In genomic region chr10:122298598-122299301, GRCh38 we compare ENCODE assay signal across 9 cellular contexts. TPM values are rescaled to one million over a fixed set of nuclear protein-coding genes. Genes with fewer than 3 reads are reported as not detected.
DNase-seq lines count a peak whose midpoint lies in the region; ATAC-seq, FAIRE-seq and TF ChIP-seq lines count a peak whose summit lies in the region.
"Had no signal": no experiment of that assay in that cellular context is flagged by ENCODE, and none has a peak within 500 bp of the region (broad histone marks: within the 10 kb centered on the region; RNA-seq: fewer than 3 reads in every experiment).

No MANE protein-coding gene starts in this region.

- DNase-seq in DMS 273 treated with DMSO at 0.1 percent for 48 hours (lab: John Stamatoyannopoulos, UW), result peak; percentile 12
- DNase-seq in H54 (ENCODE audit: insufficient read length, low spot score), result peak; percentile 48
- DNase-seq in NCI-H1092 treated with DMSO at 0.1 percent for 48 hours (lab: John Stamatoyannopoulos, UW), result peak; percentile 49
- DNase-seq in T-helper 1 cell, result peak in 4 of 5 donors; percentile 38 to 62 (median 41)
- peak in 46 of 56 donors; percentile 15 to 85 (median 50) for DNase-seq in amygdala (lab: John Stamatoyannopoulos, UW)
- DNase-seq in right atrium auricular region (ENCODE audit: low spot score), result peak; percentile 75
- DNase-seq in renal cortical epithelial cell (ENCODE audit: low read depth), result peak; percentile 70

- ATAC-seq in HG03025 (IDR thresholded peaks at IDR 0.05; ENCODE audit: low FRiP score, unreplicated experiment), result no peak

- TF ChIP-seq CTCF in right atrium auricular region (IDR thresholded peaks at IDR 0.05), result peak; percentile 83 to 95

- H3K27ac ChIP-seq in right atrium auricular region, result no peak overlapping the region

- no peaks in the 10 kb centered on the region for H3K36me3 ChIP-seq in right atrium auricular region

- H3K27me3 ChIP-seq in right atrium auricular region, result no peaks in the 10 kb centered on the region

- H3K4me3 ChIP-seq in right atrium auricular region, result peak overlapping the region in 1 of 2 donors; percentile 22

- H3K9me3 ChIP-seq in right atrium auricular region, result no peaks in the 10 kb centered on the region

- TF ChIP-seq POLR2A in H54 (IDR thresholded peaks at IDR 0.05; ENCODE audit: low read depth, low read length), result no peak

- peaks cover 0 to 5% of the 10 kb centered on the region in 2 donors for H3K4me1 ChIP-seq in right atrium auricular region

- FAIRE-seq in H54 (lab: Jason Lieb, UNC), result peak; percentile 15
- FAIRE-seq: colon had no signal

RNA-seq across cellular contexts. Expression of gene BTBD16, which starts 27.7 kb away (rescaled TPM):
- total RNA-seq in right atrium auricular region, result not detected
- total RNA-seq in renal cortical epithelial cell, result 0.45 TPM in 1 of 2 replicates, not detected in the other

Comparison
In these comparisons a context has a peak if more than half of its experiments do, and no peak if none do; other contexts are left out.
1. DNase-seq: peak in every context shown above with its lines; median percentile 75 in right atrium auricular region; 70 in renal cortical epithelial cell; 50 in amygdala; 49 in NCI-H1092 treated with DMSO at 0.1 percent for 48 hours; 48 in H54; 41 in T-helper 1 cell; 12 in DMS 273 treated with DMSO at 0.1 percent for 48 hours.